Comparison of ENCODE assay signal across 2 cellular contexts in genomic region chr16:14636951-14637240, GRCh38.
TF ChIP-seq lines count a peak whose summit lies in the region.

No MANE protein-coding gene starts in this region.

TF ChIP-seq in A549, 52 proteins besides CTCF, POLR2A, EP300 and RAD21:
- TF ChIP-seq FOXS1 (CRISPR knock-in tag; IDR thresholded peaks at IDR 0.05): peak; percentile 72; the same call in 1 of the 2 replicates
- 0 out of 2 replicates have a peak, but pooled peaks have one; percentile 22 for TF ChIP-seq HOXB5 (CRISPR knock-in tag; IDR thresholded peaks at IDR 0.05)
- TF ChIP-seq HOXB13 (CRISPR knock-in tag; IDR thresholded peaks at IDR 0.05; ENCODE audit: low read depth): 0 out of 2 replicates have a peak, but pooled peaks have one; percentile 31

TF ChIP-seq in HepG2, 621 proteins besides CTCF, POLR2A, EP300 and RAD21:
- 0 out of 2 replicates have a peak, but pooled peaks have one; percentile 1 for TF ChIP-seq ZMYM4 (CRISPR knock-in tag; IDR thresholded peaks at IDR 0.05)
- TF ChIP-seq ZNF382 (CRISPR knock-in tag; IDR thresholded peaks at IDR 0.05; ENCODE audit: borderline replicate concordance): 0 out of 2 replicates have a peak, but pooled peaks have one; percentile 45
